8 cellular contexts compared by ENCODE assay signal in genomic region chr20:22851679-22852346, GRCh38.
A peak's percentile ranks its signal among the peaks of the same experiment; 100 is the strongest.
DNase-seq lines count a peak whose midpoint lies in the region; ATAC-seq, FAIRE-seq and TF ChIP-seq lines count a peak whose summit lies in the region.
"Not testable (repeated sequence)": the region's sequence is repeated elsewhere in the genome, so short reads cannot be mapped to it uniquely, and the experiment has no call there.

No MANE protein-coding gene starts in this region.

- H3K36me3 ChIP-seq in Loucy (ENCODE audit: insufficient read depth, low read length); GM12878 (ENCODE audit: control insufficient read depth in 2 of 2, insufficient read depth in 2 of 2, low read length in 1 of 2): not testable (repeated sequence)

- RAD21 ChIA-PET in GM12878 (lab: Charles Lee; ENCODE audit: unreplicated experiment) = interaction anchor here (0.7 to 2.4 kb wide), 8 partner anchors 57 to 382 kb away, joined by 3 to 16 read pairs (median 4); no protein-coding TSS in a partner anchor

- not testable (repeated sequence) for H3K9ac ChIP-seq in Loucy (ENCODE audit: low read depth, low read length, poor library complexity, severe bottlenecking); GM12878 (ENCODE audit: control insufficient read depth, insufficient read depth, low read length)

- TF ChIP-seq EP300 in GM12878 (IDR thresholded peaks at IDR 0.05; ENCODE audit: borderline replicate concordance in 1 of 2, control insufficient read depth in 1 of 2, low read depth in 2 of 2, low read length in 2 of 2) = not testable (repeated sequence)

- H3K9me2 ChIP-seq in Loucy (replicated peaks; ENCODE audit: low read depth, low read length) = not testable (repeated sequence)

- H3K27ac ChIP-seq in GM12878 (ENCODE audit: control insufficient read depth, insufficient read depth) = not testable (repeated sequence)

- DNase-seq in AG09319 (ENCODE audit: extremely low read depth, low read depth); GM12878 (ENCODE audit: low read depth, low spot score): not testable (repeated sequence)
- peak; percentile 60 for DNase-seq in RPMI7951 (ENCODE audit: low read depth)
- peak; percentile 4 for DNase-seq in fibroblast of peridontal ligament (ENCODE audit: extremely low read depth)
- DNase-seq in left kidney (ENCODE audit: low read depth, low spot score) = peak; percentile 56
- DNase-seq in renal cortical epithelial cell (ENCODE audit: low read depth) = peak; percentile 19

- TF ChIP-seq POLR2A in GM12878 (IDR thresholded peaks at IDR 0.05; ENCODE audit: low read depth, low read length) = not testable (repeated sequence)

- 0% methylated on average over 3 of the region's 3 CpGs for WGBS in GM12878 (ENCODE audit: insufficient coverage, insufficient replicate concordance, low lambda C conversion rate, missing lambda C conversion rate)

- not testable (repeated sequence) for H3K27me3 ChIP-seq in Loucy (ENCODE audit: insufficient read depth, low read length, poor library complexity, severe bottlenecking); GM12878 (replicated peaks in 1 of 2; ENCODE audit: control insufficient read depth in 2 of 2, insufficient read depth in 2 of 2, low read length in 1 of 2)

- H3K4me2 ChIP-seq in Loucy (ENCODE audit: low read depth, low read length, poor library complexity, severe bottlenecking); GM12878 (ENCODE audit: control insufficient read depth, insufficient read depth): not testable (repeated sequence)

- TF ChIP-seq CTCF in AG09319 (IDR thresholded peaks at IDR 0.05; ENCODE audit: low read depth, low read length) (peak; percentile 61), GM12875 (IDR thresholded peaks at IDR 0.05; ENCODE audit: borderline replicate concordance, insufficient read depth, low read depth, low read length) (peak; percentile 70), Loucy (conservative IDR thresholded peaks at IDR 0.05; ENCODE audit: low read length) (peak; percentile 55), GM12878 (IDR thresholded peaks at IDR 0.05 in 2 of 3, conservative IDR thresholded peaks at IDR 0.05 in 1 of 3; ENCODE audit: control insufficient read depth in 2 of 3, extremely low read depth in 1 of 3, insufficient read depth in 1 of 3, low read depth in 3 of 3, low read length in 3 of 3) (peak; percentile 33 to 58 (median 56))

- peak; percentile 47; the same call in 1 of the 2 replicates for TF ChIP-seq RAD21 in GM12878 (IDR thresholded peaks at IDR 0.05; ENCODE audit: insufficient read depth, low read depth, low read length)

- not testable (repeated sequence) for H4K20me1 ChIP-seq in Loucy (ENCODE audit: insufficient read depth, low read length, poor library complexity, severe bottlenecking); GM12878 (ENCODE audit: control insufficient read depth, insufficient read depth)

- ATAC-seq in GM12878 = peak; percentile 67

- CTCF ChIA-PET in GM12878 (lab: Yijun Ruan, JAX) = interaction anchor here (0.6 to 2.6 kb wide), 30 partner anchors 10 to 595 kb away, joined by 3 to 25 read pairs (median 4); no protein-coding TSS in a partner anchor

- H3K79me2 ChIP-seq in Loucy (ENCODE audit: insufficient read depth, low read length); GM12878 (ENCODE audit: control insufficient read depth, insufficient read depth, low read length): not testable (repeated sequence)

- H3K4me1 ChIP-seq in Loucy (ENCODE audit: insufficient read depth, low read length, poor library complexity, severe bottlenecking); GM12878 (ENCODE audit: control insufficient read depth, insufficient read depth, low read length): not testable (repeated sequence)

- not testable (repeated sequence) for H3K4me3 ChIP-seq in GM12875 (ENCODE audit: low read depth, low read length); Loucy (ENCODE audit: low read length, poor library complexity, severe bottlenecking); GM12878

- not testable (repeated sequence) for H2AFZ ChIP-seq in Loucy (ENCODE audit: low read length); GM12878 (ENCODE audit: control insufficient read depth, low read depth, low read length)

- not testable (repeated sequence) for H3F3A ChIP-seq in Loucy (ENCODE audit: low read depth)

- SMC1A ChIA-PET in GM12878 (lab: Charles Lee; ENCODE audit: uncharacterized antibody, unreplicated experiment) = interaction anchor here (0.6 to 3.6 kb wide), 6 partner anchors 56 to 383 kb away, joined by 3 to 21 read pairs (median 4); no protein-coding TSS in a partner anchor

- FAIRE-seq in GM12878 (lab: Jason Lieb, UNC) = peak; percentile 64

- in situ Hi-C loops in GM12878 (cut with MboI) = not testable (repeated sequence)

- H3K9me3 ChIP-seq in Loucy (ENCODE audit: insufficient read depth, low read depth, low read length); GM12878 (replicated peaks; ENCODE audit: control insufficient read depth, insufficient read depth, low read length): not testable (repeated sequence)

- BruUV-seq in GM12878 (replicated peaks; lab: Mats Ljungman, UMichigan) = not testable (repeated sequence)

- intact Hi-C loops in GM12878 (cut with micrococcal nuclease; ENCODE audit: unreplicated experiment) = loop anchor here (10.0 kb wide), 1 partner anchor 123 kb away; no protein-coding TSS in a partner anchor

- POLR2A ChIA-PET in GM12878 (lab: Charles Lee) = not testable (repeated sequence)

TF ChIP-seq in GM12878, 131 proteins besides CTCF, POLR2A, EP300 and RAD21:
- TF ChIP-seq YY1 (IDR thresholded peaks at IDR 0.05; ENCODE audit: low read depth, low read length) = 0 out of 2 replicates have a peak, but pooled peaks have one; percentile 17
